20 cellular contexts compared by ENCODE assay signal in the genomic region with DNA sequence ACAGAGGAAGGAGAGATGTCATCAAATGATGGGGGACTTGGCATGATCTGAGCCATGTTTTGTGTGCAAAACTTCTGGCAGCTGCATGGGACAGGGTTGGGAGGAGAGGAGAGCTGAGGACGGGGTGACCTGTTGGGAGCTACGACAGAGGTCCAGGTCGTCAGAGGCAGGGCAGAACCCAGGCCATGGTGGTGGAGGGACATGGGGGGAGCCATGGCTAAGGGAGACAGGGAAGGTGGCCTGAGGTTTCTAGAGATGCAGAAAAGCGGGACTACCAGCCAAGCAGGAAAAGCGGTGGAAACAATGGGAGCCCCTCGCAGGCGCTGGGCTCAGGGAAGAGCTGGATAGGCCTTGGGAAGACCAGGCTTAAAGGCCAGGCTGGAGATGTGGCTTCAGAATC.
A peak's percentile ranks its signal among the peaks of the same experiment; 100 is the strongest.
DNase-seq lines count a peak whose midpoint lies in the region; TF ChIP-seq lines count a peak whose summit lies in the region.
"Had no signal": no experiment of that assay in that cellular context is flagged by ENCODE, and none has a peak within 500 bp of the region (broad histone marks: within the 10 kb centered on the region; RNA-seq: fewer than 3 reads in every experiment).

No MANE protein-coding gene starts in this region.

- TF ChIP-seq POLR2A in sigmoid colon (IDR thresholded peaks at IDR 0.05) = no peak

- no peaks in the 10 kb centered on the region for H3K36me3 ChIP-seq in sigmoid colon
- H3K36me3 ChIP-seq: BLaER1, HAP-1 had no signal

- H3K4me3 ChIP-seq in sigmoid colon = no peak overlapping the region
- H3K4me3 ChIP-seq: BLaER1, GM23338, HAP-1 had no signal

- H3K4me1 Mint-ChIP-seq in mesothelial cell of epicardium (peaks cover 37% of the 10 kb centered on the region), type B pancreatic cell (ENCODE audit: unreplicated experiment) (peaks cover 35% of the 10 kb centered on the region)
- H3K4me1 Mint-ChIP-seq: B cell; CD4-positive, CD25-positive, alpha-beta regulatory T cell; GM23338 had no signal

- no peak overlapping the region for H3K4me3 Mint-ChIP-seq in mesothelial cell of epicardium
- H3K4me3 Mint-ChIP-seq in type B pancreatic cell = no peak overlapping the region
- H3K4me3 Mint-ChIP-seq: B cell; CD4-positive, CD25-positive, alpha-beta regulatory T cell; CD8-positive, alpha-beta T cell; GM23338; HFFc6 had no signal

- no peak for TF ChIP-seq CTCF in mesothelial cell of epicardium (IDR thresholded peaks at IDR 0.05; ENCODE audit: unreplicated experiment)
- no peak for TF ChIP-seq CTCF in type B pancreatic cell (conservative IDR thresholded peaks at IDR 0.05)
- TF ChIP-seq CTCF in sigmoid colon (IDR thresholded peaks at IDR 0.05) = no peak

- H3K9me3 Mint-ChIP-seq in mesothelial cell of epicardium = no peaks in the 10 kb centered on the region
- H3K9me3 Mint-ChIP-seq in type B pancreatic cell = no peaks in the 10 kb centered on the region
- H3K9me3 Mint-ChIP-seq: CD8-positive, alpha-beta T cell; GM23338; HFFc6 had no signal

- H3K27me3 ChIP-seq in sigmoid colon = no peaks in the 10 kb centered on the region
- H3K27me3 ChIP-seq: BLaER1 had no signal

- H3K4me1 ChIP-seq in sigmoid colon = peaks cover 0 to 8% (median 2%) of the 10 kb centered on the region in 4 donors
- H3K4me1 ChIP-seq: BLaER1, Caco-2, HAP-1 had no signal

- H3K9me3 ChIP-seq in sigmoid colon = no peaks in the 10 kb centered on the region
- H3K9me3 ChIP-seq: Caco-2, HAP-1 had no signal

- 62 to 68% methylated on average over 7 of the region's 7 CpGs for WGBS in sigmoid colon, 2 donors

- DNase-seq in activated CD8-positive, alpha-beta memory T cell treated with anti-CD3 and anti-CD28 coated beads for 24 hours = peak; percentile 26
- DNase-seq in activated CD8-positive, alpha-beta memory T cell treated with anti-CD3 and anti-CD28 coated beads, Interleukin-2, amount 50 U/mL, for 4 hours = no peak
- peak; percentile 33 for DNase-seq in ecto neural progenitor cell (ENCODE audit: low spot score)
- no peak for DNase-seq in mesothelial cell of epicardium (ENCODE audit: low spot score in 2 of 2, unreplicated experiment in 2 of 2)
- peak; percentile 48 for DNase-seq in type B pancreatic cell (ENCODE audit: extremely low spot score, unreplicated experiment)
- no peak for DNase-seq in stimulated activated CD4-positive, alpha-beta T cell treated with anti-CD3 and anti-CD28 coated beads, Interleukin-12 subunit alpha, Interleukin-12 subunit beta, amount 100 ng/mL, for 4 hours
- no peak for DNase-seq in GM19240 (ENCODE audit: insufficient read length, low spot score)
- no peak for DNase-seq in sigmoid colon
- DNase-seq: Caco-2; CD4-positive, CD25-positive, alpha-beta regulatory T cell; CD8-positive, alpha-beta T cell; DMS153; DND-41; HFFc6 had no signal

- intact Hi-C loops in sigmoid colon (cut with DNase I) = no loop called here

- H3K36me3 Mint-ChIP-seq in mesothelial cell of epicardium (no peaks in the 10 kb centered on the region), type B pancreatic cell (no peaks in the 10 kb centered on the region)
- H3K36me3 Mint-ChIP-seq: CD4-positive, CD25-positive, alpha-beta regulatory T cell; CD8-positive, alpha-beta T cell had no signal

- H3K27me3 Mint-ChIP-seq in mesothelial cell of epicardium (ENCODE audit: low read depth) (peaks cover 2% of the 10 kb centered on the region), type B pancreatic cell (peaks cover 27% of the 10 kb centered on the region)

- no peak for TF ChIP-seq EP300 in sigmoid colon (IDR thresholded peaks at IDR 0.05)

- no peak overlapping the region for H3K27ac ChIP-seq in sigmoid colon
- H3K27ac ChIP-seq: 22Rv1, BLaER1, C4-2B had no signal

- H3K27ac Mint-ChIP-seq in mesothelial cell of epicardium (peak overlapping the region; percentile 55), type B pancreatic cell (no peak overlapping the region)
- H3K27ac Mint-ChIP-seq: B cell; CD4-positive, CD25-positive, alpha-beta regulatory T cell; CD8-positive, alpha-beta T cell; GM23338; HFFc6 had no signal

Comparison
In these comparisons a context has a peak if more than half of its experiments do, and no peak if none do; other contexts are left out.
1. DNase-seq: peak in activated CD8-positive, alpha-beta memory T cell treated with anti-CD3 and anti-CD28 coated beads for 24 hours (single experiment), ecto neural progenitor cell (single experiment) and type B pancreatic cell (single experiment); none in activated CD8-positive, alpha-beta memory T cell treated with anti-CD3 and anti-CD28 coated beads, Interleukin-2, amount 50 U/mL, for 4 hours (single experiment), mesothelial cell of epicardium (0 of 2), stimulated activated CD4-positive, alpha-beta T cell treated with anti-CD3 and anti-CD28 coated beads, Interleukin-12 subunit alpha, Interleukin-12 subunit beta, amount 100 ng/mL, for 4 hours (single experiment), GM19240 (single experiment) and sigmoid colon (single experiment).